ENCODE assay signal across 19 cellular contexts in the genomic region with DNA sequence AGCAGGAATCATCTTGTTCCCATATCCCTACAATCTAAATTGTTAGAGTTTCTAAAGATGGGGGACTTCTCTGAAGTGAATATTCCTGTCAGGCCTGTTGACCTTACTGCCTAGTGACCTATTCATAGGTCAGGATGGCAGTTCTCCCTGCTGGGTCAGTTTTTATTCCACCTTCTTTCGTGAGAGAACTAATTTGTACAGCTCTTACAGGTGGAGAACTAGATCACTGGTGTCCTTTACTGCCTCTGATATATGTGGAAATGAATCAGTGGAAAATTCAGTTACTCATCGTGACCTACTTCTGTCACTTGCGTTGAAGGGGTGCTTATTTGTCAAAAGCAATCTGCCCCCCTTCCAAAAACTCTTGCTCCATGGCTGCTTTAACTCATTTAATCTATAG.
DNase-seq lines count a peak whose midpoint lies in the region; ATAC-seq, FAIRE-seq and TF ChIP-seq lines count a peak whose summit lies in the region.
"Had no signal": no experiment of that assay in that cellular context is flagged by ENCODE, and none has a peak within 500 bp of the region (broad histone marks: within the 10 kb centered on the region; RNA-seq: fewer than 3 reads in every experiment).

No MANE protein-coding gene starts in this region.

- peak; percentile 9 to 29 for DNase-seq in activated CD4-positive, alpha-beta T cell treated with anti-CD3 and anti-CD28 coated beads for 4 hours
- DNase-seq in activated CD4-positive, alpha-beta T cell treated with anti-CD3 and anti-CD28 coated beads, Interleukin-2, amount 10 ng/mL, durations not matched to agents 7 days and 5 days, result no peak
- DNase-seq in IMR-90 (no peak), endothelial cell of umbilical vein (ENCODE audit: low read depth, low spot score) (no peak), neural progenitor cell (ENCODE audit: low spot score) (no peak), Karpas-422 (no peak), AG08396 (ENCODE audit: low spot score) (no peak)
- DNase-seq: activated naive CD8-positive, alpha-beta T cell treated with anti-CD3 and anti-CD28 coated beads, Interleukin-2, amount 10 ng/mL, durations not matched to agents 7 days and 5 days; CD4-positive, alpha-beta memory T cell; central memory CD4-positive, alpha-beta T cell; endodermal cell; foreskin fibroblast; NCI-H1417 treated with DMSO at 0.1 percent for 48 hours; NCI-H2227 treated with DMSO at 0.1 percent for 48 hours; NK-92 treated with Interleukin-12 subunit alpha and Interleukin-12 subunit beta, amount 100 ng/mL, for 24 hours; stimulated activated CD4-positive, alpha-beta T cell treated with anti-CD3 and anti-CD28 coated beads, Interleukin-2, amount 100 ng/mL, for 48 hours; stimulated activated CD8-positive, alpha-beta memory T cell treated with anti-CD3 and anti-CD28 coated beads, Interleukin-4, amount 100 ng/mL, for 48 hours had no signal

- H4K91ac ChIP-seq in IMR-90 (ENCODE audit: insufficient read depth, low read depth, low read length), result no peak overlapping the region

- WGBS in IMR-90 (ENCODE audit: extremely low coverage in 2 of 2, insufficient read length in 1 of 2), 2 experiments, result no CpG with 5 or more reads among the region's 3 CpGs

- H3K36me3 ChIP-seq in IMR-90 (ENCODE audit: control insufficient read depth, insufficient read depth, low read length) (no peaks in the 10 kb centered on the region; the same call in 1 of the 2 replicates), endothelial cell of umbilical vein (ENCODE audit: control insufficient read depth in 2 of 2, extremely low read depth in 1 of 2, insufficient read depth in 2 of 2, low read length in 2 of 2) (no peaks in the 10 kb centered on the region), neural progenitor cell (no peaks in the 10 kb centered on the region), Karpas-422 (ENCODE audit: insufficient read depth, low read length) (no peaks in the 10 kb centered on the region)

- H3K9me3 Mint-ChIP-seq in activated CD4-positive, alpha-beta T cell treated with anti-CD3 and anti-CD28 coated beads, Interleukin-2, amount 10 ng/mL, durations not matched to agents 7 days and 5 days, result no peaks in the 10 kb centered on the region
- H3K9me3 Mint-ChIP-seq in neural progenitor cell, result no peaks in the 10 kb centered on the region
- H3K9me3 Mint-ChIP-seq: activated naive CD8-positive, alpha-beta T cell treated with anti-CD3 and anti-CD28 coated beads, Interleukin-2, amount 10 ng/mL, durations not matched to agents 7 days and 5 days; endodermal cell; nephron had no signal

- H3K79me2 ChIP-seq in endothelial cell of umbilical vein (ENCODE audit: control insufficient read depth, insufficient read depth, low read length) (peaks cover 81% of the 10 kb centered on the region), neural progenitor cell (ENCODE audit: low read depth) (no peaks in the 10 kb centered on the region), Karpas-422 (ENCODE audit: low read length) (no peaks in the 10 kb centered on the region)

- H2BK120ac ChIP-seq in IMR-90 (ENCODE audit: low read depth, low read length), result no peak overlapping the region

- H3K27ac ChIP-seq in IMR-90 (ENCODE audit: insufficient read depth, low read length) (no peak overlapping the region), endothelial cell of umbilical vein (ENCODE audit: insufficient read depth, low read depth, low read length) (no peak overlapping the region), neural progenitor cell (no peak overlapping the region), Karpas-422 (ENCODE audit: low read length) (no peak overlapping the region)

- H4K20me1 ChIP-seq in IMR-90 (ENCODE audit: insufficient read depth, low read length) (no peaks in the 10 kb centered on the region), endothelial cell of umbilical vein (replicated peaks; ENCODE audit: control insufficient read depth, extremely low read depth, insufficient read depth, low read length) (peaks cover 2% of the 10 kb centered on the region), neural progenitor cell (ENCODE audit: low read depth) (no peaks in the 10 kb centered on the region), Karpas-422 (ENCODE audit: insufficient read depth, low read depth, low read length) (no peaks in the 10 kb centered on the region)

- in situ Hi-C loops in IMR-90 (cut with MboI; ENCODE audit: low sequenced_read_pairs), result no loop called here

- H3K4me1 ChIP-seq in IMR-90 (ENCODE audit: control insufficient read depth, insufficient read depth, low read length) (peaks cover 13% of the 10 kb centered on the region), endothelial cell of umbilical vein (ENCODE audit: control insufficient read depth, extremely low read depth, insufficient read depth, low read length) (peaks cover 39% of the 10 kb centered on the region), neural progenitor cell (peaks cover 45% of the 10 kb centered on the region), Karpas-422 (ENCODE audit: low read length) (peaks cover 9% of the 10 kb centered on the region)

- no peak overlapping the region for H3K4me3 Mint-ChIP-seq in activated CD4-positive, alpha-beta T cell treated with anti-CD3 and anti-CD28 coated beads, Interleukin-2, amount 10 ng/mL, durations not matched to agents 7 days and 5 days
- no peak overlapping the region for H3K4me3 Mint-ChIP-seq in neural progenitor cell
- H3K4me3 Mint-ChIP-seq: activated naive CD8-positive, alpha-beta T cell treated with anti-CD3 and anti-CD28 coated beads, Interleukin-2, amount 10 ng/mL, durations not matched to agents 7 days and 5 days; endodermal cell; nephron had no signal

- H3K4me2 ChIP-seq in IMR-90 (ENCODE audit: low read depth, low read length), result no peak overlapping the region
- H3K4me2 ChIP-seq in endothelial cell of umbilical vein (ENCODE audit: insufficient read depth, low read length), result no peak overlapping the region
- H3K4me2 ChIP-seq in neural progenitor cell, result peak overlapping the region; percentile 6
- no peak overlapping the region for H3K4me2 ChIP-seq in Karpas-422 (ENCODE audit: low read depth, low read length, poor library complexity, severe bottlenecking)

- 0 out of 2 replicates have a peak overlapping the region, but pooled peaks have one; percentile 40 for H3K14ac ChIP-seq in IMR-90 (replicated peaks; ENCODE audit: low read depth, low read length)

- H3K18ac ChIP-seq in IMR-90 (ENCODE audit: low read depth, low read length), result no peak overlapping the region

- H2BK15ac ChIP-seq in IMR-90 (ENCODE audit: low read depth, low read length), result no peak overlapping the region; the same call in 2 of the 3 replicates

- H2AK9ac ChIP-seq in IMR-90 (replicated peaks; ENCODE audit: low read depth, low read length, poor library complexity), result no peak overlapping the region

- H3K9me2 ChIP-seq in Karpas-422 (replicated peaks; ENCODE audit: insufficient read depth, low read length), result no peaks in the 10 kb centered on the region

- H3K27me3 Mint-ChIP-seq in activated CD4-positive, alpha-beta T cell treated with anti-CD3 and anti-CD28 coated beads, Interleukin-2, amount 10 ng/mL, durations not matched to agents 7 days and 5 days, result no peaks in the 10 kb centered on the region
- no peaks in the 10 kb centered on the region for H3K27me3 Mint-ChIP-seq in neural progenitor cell (ENCODE audit: insufficient read depth, low read depth)
- H3K27me3 Mint-ChIP-seq: activated naive CD8-positive, alpha-beta T cell treated with anti-CD3 and anti-CD28 coated beads, Interleukin-2, amount 10 ng/mL, durations not matched to agents 7 days and 5 days; CD4-positive, alpha-beta memory T cell had no signal

- intact Hi-C loops in IMR-90 (cut with micrococcal nuclease), result no loop called here
- intact Hi-C loops in endothelial cell of umbilical vein (cut with micrococcal nuclease), result no loop called here

- dilution Hi-C loops in IMR-90 (cut with HindIII; ENCODE audit: low sequenced_read_pairs, unreplicated experiment) (no loop called here), endothelial cell of umbilical vein (cut with MboI; ENCODE audit: extremely low pct_ligation_motif_present, low sequenced_read_pairs) (no loop called here)

- ATAC-seq in IMR-90 (ENCODE audit: low read depth), result no peak
- no peak for ATAC-seq in HG02588 (IDR thresholded peaks at IDR 0.05; ENCODE audit: unreplicated experiment)

- peaks cover 28 to 36% of the 10 kb centered on the region in 2 experiments for H3K79me1 ChIP-seq in IMR-90 (ENCODE audit: low read depth in 1 of 2, low read length in 2 of 2)

- no peak overlapping the region for H3K9ac ChIP-seq in IMR-90 (ENCODE audit: low read depth, low read length)
- no peak overlapping the region for H3K9ac ChIP-seq in endothelial cell of umbilical vein (replicated peaks; ENCODE audit: extremely low read depth, insufficient read depth, low read length)
- no peak overlapping the region for H3K9ac ChIP-seq in neural progenitor cell
- no peak overlapping the region for H3K9ac ChIP-seq in Karpas-422 (ENCODE audit: low read length)

- no peak overlapping the region for H3K4ac ChIP-seq in IMR-90 (ENCODE audit: low read depth, low read length)

- H4K5ac ChIP-seq in IMR-90 (ENCODE audit: low read depth, low read length), result no peak overlapping the region

- peaks cover 8% of the 10 kb centered on the region for H3F3A ChIP-seq in neural progenitor cell (ENCODE audit: low read depth)

- H3K56ac ChIP-seq in IMR-90 (ENCODE audit: extremely low read depth, insufficient read depth, low read length), result no peak overlapping the region

- no peak overlapping the region for H2AK5ac ChIP-seq in IMR-90 (ENCODE audit: low read depth, low read length)

- no peak overlapping the region for H2AFZ ChIP-seq in IMR-90 (replicated peaks; ENCODE audit: low read length, poor library complexity)
- H2AFZ ChIP-seq in endothelial cell of umbilical vein (ENCODE audit: low read depth, low read length), result no peak overlapping the region
- no peak overlapping the region for H2AFZ ChIP-seq in neural progenitor cell (replicated peaks)
- no peak overlapping the region for H2AFZ ChIP-seq in Karpas-422 (ENCODE audit: low read length)

- H3K9me3 ChIP-seq in IMR-90 (ENCODE audit: control insufficient read depth, insufficient read depth, low read length) (no peaks in the 10 kb centered on the region), endothelial cell of umbilical vein (replicated peaks; ENCODE audit: control insufficient read depth, insufficient read depth, low read length) (no peaks in the 10 kb centered on the region), neural progenitor cell (ENCODE audit: low read depth) (no peaks in the 10 kb centered on the region), Karpas-422 (ENCODE audit: low read length) (no peaks in the 10 kb centered on the region)

- TF ChIP-seq POLR2A in IMR-90 (IDR thresholded peaks at IDR 0.05; ENCODE audit: low read depth, low read length) (no peak), endothelial cell of umbilical vein (IDR thresholded peaks at IDR 0.05; ENCODE audit: low read depth, low read length) (no peak)

- TF ChIP-seq CTCF in IMR-90 (conservative IDR thresholded peaks at IDR 0.05; ENCODE audit: low read depth, low read length), result no peak
- TF ChIP-seq CTCF in endothelial cell of umbilical vein (IDR thresholded peaks at IDR 0.05; ENCODE audit: extremely low read depth in 1 of 2, insufficient read depth in 1 of 2, low read depth in 1 of 2, low read length in 2 of 2), result no peak
- no peak for TF ChIP-seq CTCF in neural progenitor cell (IDR thresholded peaks at IDR 0.05)

- peaks cover 48% of the 10 kb centered on the region for H3K4me1 Mint-ChIP-seq in activated CD4-positive, alpha-beta T cell treated with anti-CD3 and anti-CD28 coated beads, Interleukin-2, amount 10 ng/mL, durations not matched to agents 7 days and 5 days
- peaks cover 18% of the 10 kb centered on the region for H3K4me1 Mint-ChIP-seq in neural progenitor cell

- TF ChIP-seq RAD21 in IMR-90 (IDR thresholded peaks at IDR 0.05; ENCODE audit: low read length), result no peak

- H2BK5ac ChIP-seq in IMR-90 (ENCODE audit: low read depth, low read length, poor library complexity, severe bottlenecking), result no peak overlapping the region

- H3K9me1 ChIP-seq in IMR-90 (ENCODE audit: insufficient read depth, low read length), result peaks cover 9% of the 10 kb centered on the region; the same call in 1 of the 2 replicates
- no peaks in the 10 kb centered on the region for H3K9me1 ChIP-seq in endothelial cell of umbilical vein (replicated peaks; ENCODE audit: control insufficient read depth, extremely low read depth, insufficient read depth, low read length)

- peaks cover 9% of the 10 kb centered on the region for H3K36me3 Mint-ChIP-seq in activated CD4-positive, alpha-beta T cell treated with anti-CD3 and anti-CD28 coated beads, Interleukin-2, amount 10 ng/mL, durations not matched to agents 7 days and 5 days (ENCODE audit: low read depth)
- H3K36me3 Mint-ChIP-seq in neural progenitor cell, result no peaks in the 10 kb centered on the region

- POLR2A ChIA-PET in activated CD4-positive, alpha-beta T cell treated with anti-CD3 and anti-CD28 coated beads, Interleukin-2, amount 10 ng/mL, durations not matched to agents 7 days and 5 days (lab: Charles Lee), result no interaction called here
- POLR2A ChIA-PET in IMR-90 (lab: Charles Lee; ENCODE audit: unreplicated experiment), result no interaction called here
- POLR2A ChIA-PET in endothelial cell of umbilical vein (lab: Charles Lee), result no interaction called here

- H3K27me3 ChIP-seq in IMR-90 (ENCODE audit: control insufficient read depth, insufficient read depth, low read length) (no peaks in the 10 kb centered on the region), endothelial cell of umbilical vein (ENCODE audit: control insufficient read depth in 2 of 2, insufficient read depth in 2 of 2, low read length in 2 of 2) (no peaks in the 10 kb centered on the region), neural progenitor cell (no peaks in the 10 kb centered on the region), Karpas-422 (ENCODE audit: low read length) (no peaks in the 10 kb centered on the region)

- H3K4me3 ChIP-seq in IMR-90 (ENCODE audit: insufficient read depth, low read depth, low read length) (no peak overlapping the region), endothelial cell of umbilical vein (replicated peaks in 1 of 3; ENCODE audit: insufficient read depth in 1 of 3, low read depth in 1 of 3, low read length in 3 of 3) (no peak overlapping the region), neural progenitor cell (no peak overlapping the region), Karpas-422 (ENCODE audit: low read length) (no peak overlapping the region)

- no peak overlapping the region for H3K27ac Mint-ChIP-seq in activated CD4-positive, alpha-beta T cell treated with anti-CD3 and anti-CD28 coated beads, Interleukin-2, amount 10 ng/mL, durations not matched to agents 7 days and 5 days
- H3K27ac Mint-ChIP-seq in neural progenitor cell, result no peak overlapping the region
- H3K27ac Mint-ChIP-seq: activated naive CD8-positive, alpha-beta T cell treated with anti-CD3 and anti-CD28 coated beads, Interleukin-2, amount 10 ng/mL, durations not matched to agents 7 days and 5 days; endodermal cell had no signal

- H4K8ac ChIP-seq in IMR-90 (ENCODE audit: low read depth in 2 of 2, low read length in 2 of 2), result no peak overlapping the region

- CTCF ChIA-PET in activated CD4-positive, alpha-beta T cell treated with anti-CD3 and anti-CD28 coated beads, Interleukin-2, amount 10 ng/mL, durations not matched to agents 7 days and 5 days (lab: Charles Lee), result no interaction called here
- CTCF ChIA-PET in IMR-90 (lab: Yijun Ruan, JAX) (interaction anchor here (1.0 kb wide), 1 partner anchor 21 kb away, joined by 4 read pairs; no protein-coding TSS in a partner anchor), endothelial cell of umbilical vein (lab: Charles Lee) (interaction anchor here (1.3 kb wide), 2 partner anchors 7 to 14 kb away, joined by 3 to 5 read pairs; no protein-coding TSS in a partner anchor)

- no peak overlapping the region for H2BK20ac ChIP-seq in IMR-90 (ENCODE audit: low read depth, low read length)

- BruUV-seq in IMR-90 (replicated peaks; lab: Mats Ljungman, UMichigan) (no TSS peak), endothelial cell of umbilical vein (replicated peaks; lab: Mats Ljungman, UMichigan) (no TSS peak)

- no peak for FAIRE-seq in endothelial cell of umbilical vein (lab: Jason Lieb, UNC)

- H3K23ac ChIP-seq in IMR-90 (ENCODE audit: low read depth, low read length), result peak overlapping the region; percentile 46; the same call in 1 of the 2 replicates

Comparison
In these comparisons a context has a peak if more than half of its experiments do, and no peak if none do; other contexts are left out.
1. DNase-seq: peak in activated CD4-positive, alpha-beta T cell treated with anti-CD3 and anti-CD28 coated beads for 4 hours (2 of 2); none in activated CD4-positive, alpha-beta T cell treated with anti-CD3 and anti-CD28 coated beads, Interleukin-2, amount 10 ng/mL, durations not matched to agents 7 days and 5 days (single experiment), IMR-90 (single experiment), endothelial cell of umbilical vein (single experiment), neural progenitor cell (single experiment), Karpas-422 (single experiment) and AG08396 (single experiment).